ENCODE assay signal across 8 cellular contexts in the genomic region with DNA sequence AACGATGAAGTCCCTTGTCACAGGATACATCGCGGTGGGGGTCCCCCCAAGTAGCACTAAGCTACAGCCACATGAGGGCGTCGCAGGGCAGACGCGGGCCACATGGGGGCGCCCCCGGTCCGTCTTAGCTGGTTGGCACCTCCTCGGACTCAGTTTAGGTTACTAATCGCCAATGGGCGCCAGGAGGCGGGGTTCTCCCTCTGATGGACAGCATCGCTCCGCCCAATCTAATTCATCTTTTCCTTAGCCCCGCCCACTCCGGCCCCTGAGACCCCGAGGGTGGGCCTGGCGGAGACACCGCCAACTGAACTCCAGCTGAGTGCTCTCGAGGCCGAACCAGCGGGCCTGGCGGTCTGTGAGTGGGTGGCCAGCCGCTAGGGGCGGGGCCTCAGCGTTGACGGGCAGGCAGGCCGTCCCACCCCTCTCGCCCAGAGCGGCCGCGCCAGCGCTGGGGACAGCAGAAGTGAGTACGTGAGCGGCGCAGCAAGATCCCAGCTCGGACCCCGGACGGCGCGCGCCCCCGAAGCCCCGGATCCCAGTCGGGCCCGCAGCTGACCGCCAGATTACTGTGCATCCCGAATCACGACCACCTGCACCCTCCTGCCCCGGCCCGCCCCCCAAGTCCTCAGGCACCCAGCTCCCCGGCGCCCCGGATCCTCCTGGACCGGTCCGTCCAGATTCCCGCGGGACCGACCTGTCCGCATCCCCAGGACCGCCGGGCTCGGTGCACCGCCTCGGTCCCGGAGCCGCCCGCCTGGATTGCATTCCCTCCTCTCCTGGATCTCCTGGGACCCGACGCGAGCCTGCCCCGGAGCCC. TPM values are rescaled to one million over a fixed set of nuclear protein-coding genes. Genes with fewer than 3 reads are reported as not detected.
DNase-seq lines count a peak whose midpoint lies in the region; ATAC-seq and TF ChIP-seq lines count a peak whose summit lies in the region.

Gene EPHB3, plus strand, starts transcription at position 457 of the 817 bp plus-strand sequence. CDS start 451 bp downstream, outside the sequence.

- intact Hi-C loops in spleen (cut with DNase I; ENCODE audit: low total_unique reads), result no loop called here

- peak; percentile 93 to 99 (median 98) for TF ChIP-seq CTCF in spleen (IDR thresholded peaks at IDR 0.05 in 8 of 11, conservative IDR thresholded peaks at IDR 0.05 in 3 of 11)

- no peaks in the 10 kb centered on the region for H3K9me3 ChIP-seq in spleen

- DNase-seq in AG20443 (ENCODE audit: low spot score), result peak; percentile 99
- peak; percentile 93 for DNase-seq in GM19238 (ENCODE audit: insufficient read length, low spot score)
- DNase-seq in NCI-H446 treated with DMSO at 0.1 percent for 48 hours (lab: John Stamatoyannopoulos, UW), result peak; percentile 93
- DNase-seq in activated CD4-positive, CD25-positive, alpha-beta regulatory T cell treated with anti-CD3 and anti-CD28 coated beads, Interleukin-2, amount 50 U/mL, for 72 hours, result peak; percentile 91
- DNase-seq in cerebellar nuclear complex (lab: John Stamatoyannopoulos, UW), result peak; percentile 99 to 100
- DNase-seq in iris pigment epithelial cell (ENCODE audit: low read depth), result peak; percentile 98
- DNase-seq in spleen, result peak; percentile 97

- peaks cover 7 to 43% (median 28%) of the 10 kb centered on the region in 6 donors for H3K4me1 ChIP-seq in spleen

- H3K27me3 ChIP-seq in spleen (replicated peaks in 1 of 7), result peaks cover 0 to 69% (median 16%) of the 10 kb centered on the region in 7 donors

- ATAC-seq in HG03432 (IDR thresholded peaks at IDR 0.05; ENCODE audit: unreplicated experiment), result peak; percentile 91

- WGBS in spleen, 5 donors, result 0 to 2% (median 1%) methylated on average over 24 to 74 of the region's 74 CpGs

- H3K36me3 ChIP-seq in spleen, result no peaks in the 10 kb centered on the region

- peak in 1 of 3 donors; percentile 42 for TF ChIP-seq POLR2A in spleen (IDR thresholded peaks at IDR 0.05)

- H3K27ac ChIP-seq in spleen, result peak within 1 kb of the TSS in 1 of 8 donors; percentile 21

- peak within 1 kb of the TSS; percentile 43 to 80 (median 58) for H3K4me3 ChIP-seq in spleen

RNA-seq across cellular contexts. Expression of gene EPHB3, which starts in this region (rescaled TPM):
- 1 to 10 TPM in 4 of 7 donors, under 1 TPM in 3; 0.23 to 2.3 (median 1.3) TPM for total RNA-seq in spleen
- polyA plus RNA-seq in spleen, result under 1 TPM; 0.48 to 0.98 (median 0.52) TPM
